ENCODE assay signal across 8 cellular contexts in the genomic region with DNA sequence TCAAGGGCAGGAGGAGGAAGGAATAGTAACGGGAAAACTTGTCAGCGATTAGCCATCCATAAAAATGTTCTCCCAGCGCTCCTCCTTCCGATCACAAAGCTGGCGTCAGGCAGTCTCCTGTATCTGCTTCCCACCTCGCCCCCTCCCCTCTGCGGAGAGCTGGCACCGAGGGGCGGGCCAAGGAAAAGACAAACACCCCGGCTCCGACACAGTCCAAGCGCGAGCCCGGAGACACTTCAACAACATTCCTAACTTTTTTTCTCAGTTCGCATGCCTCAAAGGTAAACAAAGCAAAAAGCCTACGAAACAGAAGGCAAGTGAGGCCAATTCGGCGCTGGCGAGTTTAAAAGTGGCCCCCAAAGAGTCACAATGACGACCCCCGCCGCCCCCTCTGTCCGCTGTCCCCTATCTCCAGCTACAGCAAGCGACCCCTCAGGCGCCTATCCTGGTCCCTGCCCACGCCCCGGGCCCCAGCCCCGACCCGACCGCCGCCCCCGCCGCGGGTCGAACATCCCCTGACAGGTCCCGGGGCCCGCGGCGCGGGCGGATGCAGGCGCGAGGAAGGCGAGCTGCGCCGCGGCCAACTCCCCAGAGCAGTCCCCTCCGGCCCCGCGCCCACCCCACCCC. TPM values are rescaled to one million over a fixed set of nuclear protein-coding genes. Genes with fewer than 3 reads are reported as not detected.
DNase-seq lines count a peak whose midpoint lies in the region; ATAC-seq and TF ChIP-seq lines count a peak whose summit lies in the region.

No MANE protein-coding gene starts in this region.

- CTCF ChIA-PET in activated naive CD4-positive, alpha-beta T cell treated with anti-CD3 and anti-CD28 coated beads, Interleukin-2, amount 10 ng/mL, durations not matched to agents 7 days and 5 days (lab: Charles Lee), result no interaction called here
- CTCF ChIA-PET in activated B cell treated with CpG ODN at 0.5 μM for 24 hours (lab: Charles Lee), result no interaction called here

- ATAC-seq in activated B cell treated with CpG ODN at 0.5 μM for 24 hours (ENCODE audit: low read depth) (no peak), Right ventricle myocardium inferior (peak; percentile 48)

- TF ChIP-seq EP300 in ovary (IDR thresholded peaks at IDR 0.05), result no peak

- no peaks in the 10 kb centered on the region for H3K9me3 ChIP-seq in ovary

- H3K4me1 Mint-ChIP-seq in activated naive CD4-positive, alpha-beta T cell treated with anti-CD3 and anti-CD28 coated beads, Interleukin-2, amount 10 ng/mL, durations not matched to agents 7 days and 5 days, result peaks cover 6% of the 10 kb centered on the region
- peaks cover 12% of the 10 kb centered on the region for H3K4me1 Mint-ChIP-seq in activated B cell treated with CpG ODN at 0.5 μM for 24 hours

- peak overlapping the region; percentile 41 for H3K4me3 Mint-ChIP-seq in activated naive CD4-positive, alpha-beta T cell treated with anti-CD3 and anti-CD28 coated beads, Interleukin-2, amount 10 ng/mL, durations not matched to agents 7 days and 5 days
- peak overlapping the region; percentile 15 for H3K4me3 Mint-ChIP-seq in activated B cell treated with CpG ODN at 0.5 μM for 24 hours

- TF ChIP-seq POLR2A in ovary (IDR thresholded peaks at IDR 0.05), result no peak

- no peaks in the 10 kb centered on the region for H3K36me3 ChIP-seq in ovary

- peak overlapping the region; percentile 57 to 75 for H3K27ac ChIP-seq in ovary

- H3K27me3 Mint-ChIP-seq in activated naive CD4-positive, alpha-beta T cell treated with anti-CD3 and anti-CD28 coated beads, Interleukin-2, amount 10 ng/mL, durations not matched to agents 7 days and 5 days, result peaks cover 65% of the 10 kb centered on the region
- peaks cover 55% of the 10 kb centered on the region for H3K27me3 Mint-ChIP-seq in activated B cell treated with CpG ODN at 0.5 μM for 24 hours

- no peak for DNase-seq in activated naive CD4-positive, alpha-beta T cell treated with anti-CD3 and anti-CD28 coated beads, Interleukin-2, amount 10 ng/mL, durations not matched to agents 7 days and 5 days
- DNase-seq in activated naive CD4-positive, alpha-beta T cell treated with anti-CD3 and anti-CD28 coated beads, Interleukin-2, amount 50 U/mL, for 16 hours, result no peak
- peak; percentile 15 for DNase-seq in KBM-7
- no peak for DNase-seq in activated B cell treated with CpG ODN at 0.5 μM for 24 hours
- no peak for DNase-seq in Right ventricle myocardium inferior (ENCODE audit: missing footprints)
- peak; percentile 33 to 59 (median 54) for DNase-seq in ovary
- DNase-seq in SKM-1 (lab: John Stamatoyannopoulos, UW; ENCODE audit: unreplicated experiment), result no peak
- no peak for DNase-seq in KG1 (lab: John Stamatoyannopoulos, UW)

- H3K36me3 Mint-ChIP-seq in activated naive CD4-positive, alpha-beta T cell treated with anti-CD3 and anti-CD28 coated beads, Interleukin-2, amount 10 ng/mL, durations not matched to agents 7 days and 5 days, result no peaks in the 10 kb centered on the region
- no peaks in the 10 kb centered on the region for H3K36me3 Mint-ChIP-seq in activated B cell treated with CpG ODN at 0.5 μM for 24 hours (ENCODE audit: low read depth)

- H3K4me3 ChIP-seq in ovary, result peak overlapping the region; percentile 63

- no peak for TF ChIP-seq CTCF in activated B cell treated with CpG ODN at 0.5 μM for 24 hours (IDR thresholded peaks at IDR 0.05)
- TF ChIP-seq CTCF in ovary (IDR thresholded peaks at IDR 0.05), result no peak

- in situ Hi-C loops in KBM-7 (cut with MboI; ENCODE audit: low pct_unique_long_range_greater_than_20kb, low sequenced_read_pairs), result no loop called here

- intact Hi-C loops in activated B cell treated with CpG ODN at 0.5 μM for 24 hours (cut with micrococcal nuclease), result loop anchor here (5.0 kb wide), 1 partner anchor 487 kb away; a partner anchor contains a TSS
- intact Hi-C loops in Right ventricle myocardium inferior (cut with DNase I), result loop anchor here (5.0 kb wide), 1 partner anchor 57 kb away; no protein-coding TSS in a partner anchor
- intact Hi-C loops in ovary (cut with DNase I), result no loop called here

- H3K27ac Mint-ChIP-seq in activated naive CD4-positive, alpha-beta T cell treated with anti-CD3 and anti-CD28 coated beads, Interleukin-2, amount 10 ng/mL, durations not matched to agents 7 days and 5 days, result no peak overlapping the region
- no peak overlapping the region for H3K27ac Mint-ChIP-seq in activated B cell treated with CpG ODN at 0.5 μM for 24 hours

- POLR2A ChIA-PET in activated B cell treated with CpG ODN at 0.5 μM for 24 hours (lab: Charles Lee), result no interaction called here

- H3K9me3 Mint-ChIP-seq in activated naive CD4-positive, alpha-beta T cell treated with anti-CD3 and anti-CD28 coated beads, Interleukin-2, amount 10 ng/mL, durations not matched to agents 7 days and 5 days, result no peaks in the 10 kb centered on the region
- no peaks in the 10 kb centered on the region for H3K9me3 Mint-ChIP-seq in activated B cell treated with CpG ODN at 0.5 μM for 24 hours

- 0 to 1% (median 1%) methylated on average over 24 to 50 of the region's 50 CpGs for WGBS in ovary, 3 donors

- no peaks in the 10 kb centered on the region for H3K27me3 ChIP-seq in ovary

- H3K4me1 ChIP-seq in ovary (ENCODE audit: insufficient read depth), result peaks cover 3% of the 10 kb centered on the region

RNA-seq across cellular contexts. Expression of a gene that starts 0.7 kb away (rescaled TPM):
- total RNA-seq in activated B cell treated with CpG ODN at 0.5 μM for 24 hours (not detected in 2 replicates), Right ventricle myocardium inferior (1.9 TPM), ovary (10 to 100 TPM in 6 of 7 donors, 1 to 10 TPM in 1; 7.6 to 26.5 (median 13.4) TPM)
- 10 to 100 TPM; 10.2 to 10.5 TPM for polyA plus RNA-seq in ovary

Comparison
In these comparisons a context has a peak if more than half of its experiments do, and no peak if none do; other contexts are left out.
1. DNase-seq: peak in KBM-7 (single experiment) and ovary (5 of 5); none in activated naive CD4-positive, alpha-beta T cell treated with anti-CD3 and anti-CD28 coated beads, Interleukin-2, amount 10 ng/mL, durations not matched to agents 7 days and 5 days (single experiment), activated naive CD4-positive, alpha-beta T cell treated with anti-CD3 and anti-CD28 coated beads, Interleukin-2, amount 50 U/mL, for 16 hours (single experiment), activated B cell treated with CpG ODN at 0.5 μM for 24 hours (single experiment), Right ventricle myocardium inferior (single experiment), SKM-1 (single experiment) and KG1 (single experiment).
2. intact Hi-C loops: an anchor here in activated B cell treated with CpG ODN at 0.5 μM for 24 hours (5.0 kb wide) and Right ventricle myocardium inferior (5.0 kb wide); none called in ovary.